Comparison of ENCODE assay signal across 8 cellular contexts in the genomic region with DNA sequence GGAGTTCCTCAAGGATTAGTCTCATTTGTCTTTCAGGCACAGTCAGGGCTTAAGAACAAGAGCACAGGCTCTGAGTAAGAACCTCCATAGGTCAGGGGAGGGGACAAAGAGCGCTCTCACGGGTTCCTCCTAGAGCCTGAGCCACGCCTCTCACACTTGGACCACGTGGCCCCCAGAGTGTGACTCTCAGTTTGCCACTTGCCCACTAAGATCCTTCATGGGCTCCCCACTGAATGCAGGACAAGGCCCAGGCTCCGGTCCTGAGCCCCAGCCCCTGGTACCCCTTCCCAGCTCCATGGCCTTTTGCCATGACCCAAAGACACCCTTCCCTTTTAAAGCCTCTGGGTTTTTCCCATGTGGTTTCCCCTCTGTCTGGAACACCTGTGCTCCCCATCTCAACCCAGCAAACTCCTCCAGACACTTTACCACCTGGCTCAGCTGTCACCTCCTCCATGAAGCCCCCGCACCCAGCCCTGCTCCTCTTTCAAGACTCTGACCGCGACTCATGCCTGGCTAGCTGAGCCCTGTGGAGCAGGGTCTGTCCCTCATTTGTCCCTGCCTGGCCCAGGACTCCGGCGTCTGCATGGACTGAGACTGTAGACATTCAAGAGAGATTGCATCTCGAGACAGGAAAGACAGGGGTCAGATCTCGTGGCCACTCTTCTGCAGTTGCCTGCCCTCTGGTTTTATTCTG. TPM values are rescaled to one million over a fixed set of nuclear protein-coding genes. Genes with fewer than 3 reads are reported as not detected.
DNase-seq lines count a peak whose midpoint lies in the region; ATAC-seq lines count a peak whose summit lies in the region.

No MANE protein-coding gene starts in this region.

- peak; percentile 95 for ATAC-seq in GM19395 (IDR thresholded peaks at IDR 0.05; ENCODE audit: unreplicated experiment)
- peak; percentile 97 for ATAC-seq in HG03175 (IDR thresholded peaks at IDR 0.05; ENCODE audit: unreplicated experiment)

- DNase-seq in COLO829 (ENCODE audit: low spot score) (peak; percentile 4), middle frontal gyrus (ENCODE audit: extremely low spot score, low spot score) (no peak), mesenteric fat pad (ENCODE audit: low spot score) (no peak), NCI-H1694 treated with DMSO at 0.1 percent for 48 hours (lab: John Stamatoyannopoulos, UW) (no peak)
- peak; percentile 67 for DNase-seq in activated CD8-positive, alpha-beta memory T cell treated with anti-CD3 and anti-CD28 coated beads, Interleukin-2, amount 50 U/mL, for 48 hours
- peak; percentile 38 to 42 for DNase-seq in stimulated activated CD8-positive, alpha-beta memory T cell treated with anti-CD3 and anti-CD28 coated beads, Interleukin-15, amount 100 ng/mL, for 4 hours (ENCODE audit: low read depth in 2 of 2)

RNA-seq across cellular contexts. Expression of a gene that starts 32.7 kb away (rescaled TPM):
- total RNA-seq in mesenteric fat pad: 70.1 TPM

Comparison
In these comparisons a context has a peak if more than half of its experiments do, and no peak if none do; other contexts are left out.
1. DNase-seq: peak in COLO829 (single experiment), activated CD8-positive, alpha-beta memory T cell treated with anti-CD3 and anti-CD28 coated beads, Interleukin-2, amount 50 U/mL, for 48 hours (single experiment) and stimulated activated CD8-positive, alpha-beta memory T cell treated with anti-CD3 and anti-CD28 coated beads, Interleukin-15, amount 100 ng/mL, for 4 hours (2 of 2); none in middle frontal gyrus (single experiment), mesenteric fat pad (single experiment) and NCI-H1694 treated with DMSO at 0.1 percent for 48 hours (single experiment).